ENCODE assay signal across 8 cellular contexts in genomic region chr5:174951151-174951780, GRCh38.
A peak's percentile ranks its signal among the peaks of the same experiment; 100 is the strongest.
DNase-seq lines count a peak whose midpoint lies in the region; ATAC-seq lines count a peak whose summit lies in the region.

No MANE protein-coding gene starts in this region.

- H3K36me3 ChIP-seq in CD4-positive, alpha-beta memory T cell (ENCODE audit: insufficient read depth, low read length) = no peaks in the 10 kb centered on the region
- no peaks in the 10 kb centered on the region for H3K36me3 ChIP-seq in Karpas-422 (ENCODE audit: insufficient read depth, low read length)

- peaks cover 0 to 3% (median 0%) of the 10 kb centered on the region in 8 donors for H3K9me3 Mint-ChIP-seq in CD4-positive, alpha-beta memory T cell

- no peaks in the 10 kb centered on the region for H3K79me2 ChIP-seq in Karpas-422 (ENCODE audit: low read length)

- no peak overlapping the region for H2AFZ ChIP-seq in Karpas-422 (ENCODE audit: low read length)

- H3K4me1 ChIP-seq in CD4-positive, alpha-beta memory T cell (ENCODE audit: insufficient read depth, low read length) = no peaks in the 10 kb centered on the region
- H3K4me1 ChIP-seq in Karpas-422 (ENCODE audit: low read length) = no peaks in the 10 kb centered on the region

- H3K27ac Mint-ChIP-seq in CD4-positive, alpha-beta memory T cell = no peak overlapping the region

- no peaks in the 10 kb centered on the region for H3K9me3 ChIP-seq in CD4-positive, alpha-beta memory T cell (ENCODE audit: control insufficient read depth in 1 of 2, low read length in 2 of 2)
- H3K9me3 ChIP-seq in Karpas-422 (ENCODE audit: low read length) = no peaks in the 10 kb centered on the region

- no peaks in the 10 kb centered on the region for H3K27me3 ChIP-seq in CD4-positive, alpha-beta memory T cell (ENCODE audit: insufficient read depth, low read length)
- no peaks in the 10 kb centered on the region for H3K27me3 ChIP-seq in Karpas-422 (ENCODE audit: low read length)

- H3K4me3 Mint-ChIP-seq in CD4-positive, alpha-beta memory T cell = no peak overlapping the region

- H3K27ac ChIP-seq in CD4-positive, alpha-beta memory T cell (ENCODE audit: low read depth, low read length) = no peak overlapping the region
- no peak overlapping the region for H3K27ac ChIP-seq in Karpas-422 (ENCODE audit: low read length)

- DNase-seq in CD4-positive, alpha-beta memory T cell = peak; percentile 47 to 61 (median 52)
- DNase-seq in Karpas-422 (peak; percentile 88), RPMI7951 (ENCODE audit: low read depth) (peak; percentile 68), globus pallidus (ENCODE audit: low spot score) (peak; percentile 78), posterior cingulate gyrus (peak in 9 of 10 donors; percentile 24 to 95 (median 72))
- DNase-seq in activated gamma-delta T cell treated with anti-CD3 and anti-CD28 coated beads, Interleukin-2, amount 50 U/mL, for 16 hours (ENCODE audit: low read depth) = peak; percentile 19

- POLR2A ChIA-PET in CD4-positive, alpha-beta memory T cell (lab: Charles Lee; ENCODE audit: partially characterized antibody) = interaction anchor here (1.0 kb wide), 1 partner anchor 28 kb away, joined by 3 read pairs; no protein-coding TSS in a partner anchor

- intact Hi-C loops in CD4-positive, alpha-beta memory T cell (cut with micrococcal nuclease) = loop anchor here (1.0 to 2.0 kb wide), 4 partner anchors 509 to 768 kb away; no protein-coding TSS in a partner anchor
- intact Hi-C loops in posterior cingulate gyrus (cut with DNase I) = loop anchor here (1.0 to 5.0 kb wide), 3 partner anchors 108 to 511 kb away; partner anchors contain the start of gene DRD1

- H3K9me2 ChIP-seq in Karpas-422 (replicated peaks; ENCODE audit: insufficient read depth, low read length) = no peaks in the 10 kb centered on the region

- peak; percentile 68 for ATAC-seq in GM19438 (IDR thresholded peaks at IDR 0.05; ENCODE audit: low read depth, unreplicated experiment)
- no peak for ATAC-seq in GM19324 (IDR thresholded peaks at IDR 0.05; ENCODE audit: low FRiP score, unreplicated experiment)

- no peak overlapping the region for H3K4me3 ChIP-seq in CD4-positive, alpha-beta memory T cell (ENCODE audit: low read length in 2 of 2)
- no peak overlapping the region for H3K4me3 ChIP-seq in Karpas-422 (ENCODE audit: low read length)

- H3K27me3 Mint-ChIP-seq in CD4-positive, alpha-beta memory T cell = peaks cover 9 to 11% of the 10 kb centered on the region in 2 donors

- H3K4me1 Mint-ChIP-seq in CD4-positive, alpha-beta memory T cell = no peaks in the 10 kb centered on the region

- H4K20me1 ChIP-seq in Karpas-422 (ENCODE audit: insufficient read depth, low read depth, low read length) = no peaks in the 10 kb centered on the region

- CTCF ChIA-PET in CD4-positive, alpha-beta memory T cell (lab: Charles Lee; ENCODE audit: partially characterized antibody) = interaction anchor here (0.7 to 2.7 kb wide), 8 partner anchors 9 to 769 kb away, joined by 3 to 11 read pairs (median 4); partner anchors contain the start of gene DRD1

- H3K9ac ChIP-seq in Karpas-422 (ENCODE audit: low read length) = no peak overlapping the region

- no peak overlapping the region for H3K4me2 ChIP-seq in Karpas-422 (ENCODE audit: low read depth, low read length, poor library complexity, severe bottlenecking)

- H3K36me3 Mint-ChIP-seq in CD4-positive, alpha-beta memory T cell = no peaks in the 10 kb centered on the region

Comparison
In these comparisons a context has a peak if more than half of its experiments do, and no peak if none do; other contexts are left out.
1. DNase-seq: peak in every context shown above with its lines; median percentile 88 in Karpas-422; 78 in globus pallidus; 72 in posterior cingulate gyrus; 68 in RPMI7951; 52 in CD4-positive, alpha-beta memory T cell; 19 in activated gamma-delta T cell treated with anti-CD3 and anti-CD28 coated beads, Interleukin-2, amount 50 U/mL, for 16 hours.